14 cellular contexts compared by ENCODE assay signal in genomic region chr20:34979366-34980153, GRCh38. TPM values are rescaled to one million over a fixed set of nuclear protein-coding genes. Genes with fewer than 3 reads are reported as not detected.
DNase-seq lines count a peak whose midpoint lies in the region; ATAC-seq and TF ChIP-seq lines count a peak whose summit lies in the region.
"Had no signal": no experiment of that assay in that cellular context is flagged by ENCODE, and none has a peak within 500 bp of the region (broad histone marks: within the 10 kb centered on the region; RNA-seq: fewer than 3 reads in every experiment).

No MANE protein-coding gene starts in this region.

- H3K79me1 ChIP-seq in neuronal stem cell (ENCODE audit: low read depth, low read length) = no peaks in the 10 kb centered on the region

- no peaks in the 10 kb centered on the region for H3K36me3 ChIP-seq in GM23338 (ENCODE audit: insufficient read depth)
- H3K36me3 ChIP-seq in neuronal stem cell (replicated peaks in 1 of 2; ENCODE audit: control insufficient read depth in 2 of 2, insufficient read depth in 2 of 2, low read length in 2 of 2) = no peaks in the 10 kb centered on the region
- no peaks in the 10 kb centered on the region for H3K36me3 ChIP-seq in PC-3 (ENCODE audit: low read depth, low read length)
- H3K36me3 ChIP-seq: BLaER1 treated with 17β-estradiol and CSF1 and Interleukin-3, amounts not matched to agents 10 nM and 100 nM had no signal

- H2BK5ac ChIP-seq in neuronal stem cell (ENCODE audit: low read length) = no peak overlapping the region

- peaks cover 40% of the 10 kb centered on the region for H3K4me1 Mint-ChIP-seq in GM23338
- H3K4me1 Mint-ChIP-seq: activated B cell treated with CpG ODN at 0.5 μM for 24 hours had no signal

- H3K9ac ChIP-seq in neuronal stem cell (ENCODE audit: low read depth, low read length, poor library complexity) = peak overlapping the region; percentile 12
- no peak overlapping the region for H3K9ac ChIP-seq in PC-3 (ENCODE audit: low read length)
- H3K9ac ChIP-seq: BLaER1 treated with 17β-estradiol and CSF1 and Interleukin-3, amounts not matched to agents 10 nM and 100 nM had no signal

- peaks cover 26% of the 10 kb centered on the region for H3K27me3 Mint-ChIP-seq in GM23338 (ENCODE audit: insufficient read depth, low read depth, poor library complexity)

- H3K9me3 ChIP-seq in neuronal stem cell (replicated peaks in 1 of 2; ENCODE audit: control insufficient read depth in 2 of 2, insufficient read depth in 1 of 2, low read depth in 1 of 2, low read length in 2 of 2) (no peaks in the 10 kb centered on the region), PC-3 (ENCODE audit: low read length) (no peaks in the 10 kb centered on the region)
- H3K9me3 ChIP-seq: BLaER1 treated with 17β-estradiol and CSF1 and Interleukin-3, amounts not matched to agents 10 nM and 100 nM had no signal

- no TSS peak for BruUV-seq in PC-3 (replicated peaks; lab: Mats Ljungman, UMichigan)

- H4K20me1 ChIP-seq in GM23338 (replicated peaks; ENCODE audit: insufficient read depth) (no peaks in the 10 kb centered on the region), PC-3 (ENCODE audit: low read length) (no peaks in the 10 kb centered on the region)
- H4K20me1 ChIP-seq: BLaER1 treated with 17β-estradiol and CSF1 and Interleukin-3, amounts not matched to agents 10 nM and 100 nM had no signal

- peak overlapping the region; percentile 75 for H2BK15ac ChIP-seq in neuronal stem cell (ENCODE audit: low read length)

- peak overlapping the region; percentile 21 for H3K14ac ChIP-seq in neuronal stem cell (ENCODE audit: low read length)

- H4K91ac ChIP-seq in neuronal stem cell (ENCODE audit: low read depth, low read length, poor library complexity) = no peak overlapping the region

- no peak overlapping the region for H3K4me2 ChIP-seq in GM23338
- H3K4me2 ChIP-seq in neuronal stem cell (ENCODE audit: insufficient read depth, low read length, poor library complexity, severe bottlenecking) = no peak overlapping the region
- H3K4me2 ChIP-seq in PC-3 (ENCODE audit: low read length) = no peak overlapping the region
- H3K4me2 ChIP-seq: BLaER1 treated with 17β-estradiol and CSF1 and Interleukin-3, amounts not matched to agents 10 nM and 100 nM had no signal

- intact Hi-C loops in cardiac septum (cut with DNase I) (no loop called here), PC-3 (cut with micrococcal nuclease) (no loop called here)

- H3K4me1 ChIP-seq in GM23338 (ENCODE audit: insufficient read depth) = peaks cover 27% of the 10 kb centered on the region
- peaks cover 5 to 20% of the 10 kb centered on the region in 2 donors for H3K4me1 ChIP-seq in neuronal stem cell (ENCODE audit: control insufficient read depth in 2 of 2, insufficient read depth in 1 of 2, low read depth in 1 of 2, low read length in 2 of 2)
- no peaks in the 10 kb centered on the region for H3K4me1 ChIP-seq in PC-3 (ENCODE audit: insufficient read depth, low read length)

- no peak overlapping the region for H3K4me3 Mint-ChIP-seq in GM23338
- H3K4me3 Mint-ChIP-seq: activated B cell treated with CpG ODN at 0.5 μM for 24 hours had no signal

- peak; percentile 74 for ATAC-seq in GM23338
- no peak for ATAC-seq in PC-3
- ATAC-seq in GM18517 (IDR thresholded peaks at IDR 0.05; ENCODE audit: unreplicated experiment) = no peak

- WGBS in neuronal stem cell (ENCODE audit: extremely low coverage in 2 of 2, insufficient read length in 2 of 2, insufficient replicate concordance in 1 of 2), 2 donors = no CpG with 5 or more reads among the region's 42 CpGs

- no peaks in the 10 kb centered on the region for H3K9me3 Mint-ChIP-seq in GM23338
- H3K9me3 Mint-ChIP-seq: activated B cell treated with CpG ODN at 0.5 μM for 24 hours had no signal

- POLR2A ChIA-PET in PC-3 (lab: Charles Lee; ENCODE audit: unreplicated experiment) = no interaction called here

- H3K4me3 ChIP-seq in GM23338 (no peak overlapping the region), neuronal stem cell (ENCODE audit: low read length in 2 of 2) (no peak overlapping the region), PC-3 (ENCODE audit: low read length) (no peak overlapping the region)
- H3K4me3 ChIP-seq: BLaER1 treated with 17β-estradiol and CSF1 and Interleukin-3, amounts not matched to agents 10 nM and 100 nM had no signal

- H3K27ac Mint-ChIP-seq in GM23338 = 0 out of 2 replicates have a peak overlapping the region, but pooled peaks have one; percentile 20
- H3K27ac Mint-ChIP-seq: activated B cell treated with CpG ODN at 0.5 μM for 24 hours, progenitor cell of endocrine pancreas had no signal

- H4K8ac ChIP-seq in neuronal stem cell (ENCODE audit: low read depth, low read length) = peak overlapping the region; percentile 82

- TF ChIP-seq CTCF in GM23338 (conservative IDR thresholded peaks at IDR 0.05; ENCODE audit: low read depth in 2 of 2) = no peak
- no peak for TF ChIP-seq CTCF in PC-3 (conservative IDR thresholded peaks at IDR 0.05; ENCODE audit: low read depth, low read length)

- H3K27me3 ChIP-seq in GM23338 (ENCODE audit: insufficient read depth) (peaks cover 13% of the 10 kb centered on the region; the same call in 1 of the 2 replicates), neuronal stem cell (ENCODE audit: control insufficient read depth in 3 of 3, insufficient read depth in 3 of 3, low read depth in 1 of 3, low read length in 3 of 3) (peaks cover 0 to 8% (median 7%) of the 10 kb centered on the region in 3 experiments), PC-3 (ENCODE audit: low read length) (no peaks in the 10 kb centered on the region)
- H3K27me3 ChIP-seq: BLaER1 treated with 17β-estradiol and CSF1 and Interleukin-3, amounts not matched to agents 10 nM and 100 nM had no signal

- H3K4ac ChIP-seq in neuronal stem cell (ENCODE audit: low read length) = no peak overlapping the region

- 0 out of 2 replicates have a peak, but pooled peaks cover 5% of the 10 kb centered on the region for H3F3A ChIP-seq in GM23338 (replicated peaks; ENCODE audit: low read depth)
- no peaks in the 10 kb centered on the region for H3F3A ChIP-seq in PC-3 (ENCODE audit: low read length, unreplicated experiment)

- peak overlapping the region; percentile 60 for H3K23ac ChIP-seq in neuronal stem cell (ENCODE audit: low read depth, low read length, poor library complexity)

- H3K36me3 Mint-ChIP-seq in GM23338 (ENCODE audit: low read depth) = no peaks in the 10 kb centered on the region

- H2BK12ac ChIP-seq in neuronal stem cell (ENCODE audit: low read length) = no peak overlapping the region

- peak overlapping the region; percentile 89 for H2AFZ ChIP-seq in GM23338
- no peak overlapping the region for H2AFZ ChIP-seq in neuronal stem cell (ENCODE audit: low read length)
- no peak overlapping the region for H2AFZ ChIP-seq in PC-3 (ENCODE audit: low read length)

- DNase-seq in GM23338 (ENCODE audit: low spot score) = peak; percentile 97
- DNase-seq in SW480 (ENCODE audit: low spot score) = peak; percentile 95
- peak; percentile 89 for DNase-seq in cardiac septum (ENCODE audit: low spot score)
- no peak for DNase-seq in neuronal stem cell (ENCODE audit: low spot score)
- no peak for DNase-seq in PC-3
- DNase-seq in dermis blood vessel endothelial cell = no peak
- no peak for DNase-seq in NCI-H2107 treated with DMSO at 0.1 percent for 48 hours (lab: John Stamatoyannopoulos, UW; ENCODE audit: unreplicated experiment)
- DNase-seq: activated B cell treated with CpG ODN at 0.5 μM for 24 hours; activated effector memory CD4-positive, alpha-beta T cell treated with anti-CD3 and anti-CD28 coated beads, Interleukin-2, amount 50 U/mL, for 16 hours; MV-4-11; stimulated activated naive CD4-positive, alpha-beta T cell had no signal

- H3K27ac ChIP-seq in GM23338 (ENCODE audit: low read depth) (no peak overlapping the region), neuronal stem cell (replicated peaks; ENCODE audit: low read length) (no peak overlapping the region), PC-3 (ENCODE audit: low read length) (no peak overlapping the region)
- H3K27ac ChIP-seq: BLaER1 treated with 17β-estradiol and CSF1 and Interleukin-3, amounts not matched to agents 10 nM and 100 nM had no signal

- H2BK120ac ChIP-seq in neuronal stem cell (ENCODE audit: low read depth, low read length) = peak overlapping the region; percentile 81

- H3K9me2 ChIP-seq in GM23338 (ENCODE audit: insufficient read depth) = 0 out of 2 replicates have a peak, but pooled peaks cover 4% of the 10 kb centered on the region
- no peaks in the 10 kb centered on the region for H3K9me2 ChIP-seq in PC-3 (replicated peaks; ENCODE audit: low read length)

- H2AK5ac ChIP-seq in neuronal stem cell (ENCODE audit: low read depth, low read length) = peak overlapping the region; percentile 43

- peak overlapping the region; percentile 38 for H3K18ac ChIP-seq in neuronal stem cell (ENCODE audit: low read length)

- CTCF ChIA-PET in PC-3 (lab: Charles Lee) = no interaction called here

- H3K79me2 ChIP-seq in GM23338 (replicated peaks; ENCODE audit: insufficient read depth) (no peaks in the 10 kb centered on the region), PC-3 (ENCODE audit: low read length) (no peaks in the 10 kb centered on the region)

TF ChIP-seq in GM23338, 12 proteins besides CTCF, POLR2A, EP300 and RAD21:
- TF ChIP-seq EZH2phosphoT487 (IDR thresholded peaks at IDR 0.05; ENCODE audit: unreplicated experiment) = no peak
- TF ChIP-seq NANOG (IDR thresholded peaks at IDR 0.05; ENCODE audit: borderline replicate concordance) = no peak
- no peak for TF ChIP-seq EZH2 (IDR thresholded peaks at IDR 0.05; ENCODE audit: low read depth, unreplicated experiment)
- TF ChIP-seq STAT1 (IDR thresholded peaks at IDR 0.05; ENCODE audit: unreplicated experiment) = no peak
- 0 out of 2 replicates have a peak, but pooled peaks have one; percentile 7 for TF ChIP-seq POLR2AphosphoS5 (IDR thresholded peaks at IDR 0.05; ENCODE audit: low read depth)

RNA-seq across cellular contexts. Expression of gene MYH7B, which starts 23.9 kb away (rescaled TPM):
- 0.10 and 0.78 TPM in 2 replicates for total RNA-seq in GM23338 (2014; rRNA removed; shearing (Covaris generic))
- polyA plus RNA-seq in GM23338 (2016; fragmentation: Nextera tagmentation; extraction: Ambion mirVana) = 1.0 and 1.1 TPM in 2 replicates
- total RNA-seq in cardiac septum = 238 TPM
- 0.35 TPM for polyA plus RNA-seq in neuronal stem cell (2013, experiment 1 of 2)
- polyA plus RNA-seq in neuronal stem cell (2013, experiment 2 of 2) = 0.42 TPM
- total RNA-seq in PC-3 (2014; rRNA removed) = 0.04 TPM in 1 of 2 replicates, not detected in the other
- total RNA-seq in dermis blood vessel endothelial cell = under 0.01 and 0.17 TPM in 2 replicates

RNA-seq across cellular contexts. Expression of gene GSS, which starts 24.0 kb away (rescaled TPM):
- 47.5 and 63.3 TPM in 2 replicates for total RNA-seq in GM23338 (2014; rRNA removed; shearing (Covaris generic))
- polyA plus RNA-seq in GM23338 (2016; fragmentation: Nextera tagmentation; extraction: Ambion mirVana) = 31.4 and 34.0 TPM in 2 replicates
- total RNA-seq in cardiac septum (27.5 TPM), PC-3 (2014; rRNA removed) (82.0 and 95.9 TPM in 2 replicates), dermis blood vessel endothelial cell (73.7 and 88.7 TPM in 2 replicates)
- polyA plus RNA-seq in neuronal stem cell (2013, experiment 1 of 2) = 37.0 TPM
- polyA plus RNA-seq in neuronal stem cell (2013, experiment 2 of 2) = 37.4 TPM

Comparison
In these comparisons a context has a peak if more than half of its experiments do, and no peak if none do; other contexts are left out.
1. DNase-seq: peak in GM23338 (single experiment), SW480 (single experiment) and cardiac septum (single experiment); none in neuronal stem cell (single experiment), PC-3 (single experiment), dermis blood vessel endothelial cell (single experiment) and NCI-H2107 treated with DMSO at 0.1 percent for 48 hours (single experiment).
2. RNA of gene MYH7B, which starts 23.9 kb away (total RNA-seq): 238 TPM in cardiac septum (single experiment); under 0.01 to 0.17 TPM in dermis blood vessel endothelial cell, 0.10 to 0.78 TPM in GM23338 and 0.04 TPM in PC-3; every median in the first group is over 100 times any median in the second.